12 cellular contexts compared by ENCODE assay signal in genomic region chr4:60934896-60935295, GRCh38.
"Had no signal": no experiment of that assay in that cellular context is flagged by ENCODE, and none has a peak within 500 bp of the region (broad histone marks: within the 10 kb centered on the region; RNA-seq: fewer than 3 reads in every experiment).

No MANE protein-coding gene starts in this region.

- ATAC-seq: heart right ventricle had no signal

- H3K36me3 Mint-ChIP-seq: neural progenitor cell had no signal

- H3K4me1 Mint-ChIP-seq: activated B cell treated with CpG ODN at 0.5 μM for 24 hours; activated CD4-positive, alpha-beta T cell treated with anti-CD3 and anti-CD28 coated beads, Interleukin-2, amount 10 ng/mL, durations not matched to agents 24 days and 14 days; neural progenitor cell had no signal

- DNase-seq: activated B cell treated with CpG ODN at 0.5 μM for 24 hours; activated CD4-positive, alpha-beta T cell treated with anti-CD3 and anti-CD28 coated beads, Interleukin-2, amount 10 ng/mL, durations not matched to agents 24 days and 14 days; activated naive CD4-positive, alpha-beta T cell treated with Interleukin-2 at 50 U/mL for 16 hours; cortex of kidney; effector CD8-positive, alpha-beta T cell; foreskin melanocyte; heart right ventricle; ovary; stimulated activated CD4-positive, alpha-beta T cell treated with anti-CD3 and anti-CD28 coated beads, Interleukin-4, amount 100 ng/mL, for 24 hours; thyroid gland had no signal

- H3K27me3 Mint-ChIP-seq: activated B cell treated with CpG ODN at 0.5 μM for 24 hours; activated CD4-positive, alpha-beta T cell treated with anti-CD3 and anti-CD28 coated beads, Interleukin-2, amount 10 ng/mL, durations not matched to agents 24 days and 14 days had no signal

- H3K4me3 Mint-ChIP-seq: activated B cell treated with CpG ODN at 0.5 μM for 24 hours; activated CD4-positive, alpha-beta T cell treated with anti-CD3 and anti-CD28 coated beads, Interleukin-2, amount 10 ng/mL, durations not matched to agents 24 days and 14 days; activated T-helper 1 cell treated with anti-CD3 and anti-CD28 coated beads, Interleukin-12 subunit alpha, Interleukin-12 subunit beta, Interleukin-2, Interleukin-4 antibody, amounts not matched to agents 30 ng/mL and 10 ng/mL and 1 ng/mL, durations not matched to agents 14 hours and 24 hours and 36 hours; neural progenitor cell had no signal

- H3K9me3 Mint-ChIP-seq: activated CD4-positive, alpha-beta T cell treated with anti-CD3 and anti-CD28 coated beads, Interleukin-2, amount 10 ng/mL, durations not matched to agents 24 days and 14 days; neural progenitor cell had no signal

- H3K27ac Mint-ChIP-seq: activated B cell treated with CpG ODN at 0.5 μM for 24 hours; activated CD4-positive, alpha-beta T cell treated with anti-CD3 and anti-CD28 coated beads, Interleukin-2, amount 10 ng/mL, durations not matched to agents 24 days and 14 days; activated T-helper 1 cell treated with anti-CD3 and anti-CD28 coated beads, Interleukin-12 subunit alpha, Interleukin-12 subunit beta, Interleukin-2, Interleukin-4 antibody, amounts not matched to agents 30 ng/mL and 10 ng/mL and 1 ng/mL, durations not matched to agents 14 hours and 24 hours and 36 hours; neural progenitor cell had no signal
